8 cellular contexts compared by ENCODE assay signal in genomic region chr2:64766841-64767669, GRCh38.
A peak's percentile ranks its signal among the peaks of the same experiment; 100 is the strongest.
DNase-seq lines count a peak whose midpoint lies in the region; ATAC-seq and TF ChIP-seq lines count a peak whose summit lies in the region.

No MANE protein-coding gene starts in this region.

- no peaks in the 10 kb centered on the region for H3K27me3 ChIP-seq in CD8-positive, alpha-beta memory T cell (ENCODE audit: insufficient read depth, low read length, poor library complexity, severe bottlenecking)
- H3K27me3 ChIP-seq in Panc1 (ENCODE audit: control insufficient read depth, insufficient read depth, low read length) = no peaks in the 10 kb centered on the region; the same call in 1 of the 2 replicates
- H3K27me3 ChIP-seq in duodenal mucosa (ENCODE audit: control insufficient read depth in 1 of 2, insufficient read depth in 2 of 2, low read length in 2 of 2) = no peaks in the 10 kb centered on the region
- no peaks in the 10 kb centered on the region for H3K27me3 ChIP-seq in mucosa of rectum (ENCODE audit: control insufficient read depth in 2 of 2, insufficient read depth in 2 of 2, low read length in 2 of 2)
- no peaks in the 10 kb centered on the region for H3K27me3 ChIP-seq in aorta (ENCODE audit: control insufficient read depth in 1 of 2, insufficient read depth in 2 of 2, low read length in 1 of 2)

- in situ Hi-C loops in Panc1 (cut with HindIII; ENCODE audit: low pct_unique_long_range_greater_than_20kb, low sequenced_read_pairs) = no loop called here

- H3K27ac Mint-ChIP-seq in CD8-positive, alpha-beta memory T cell = peak overlapping the region; percentile 58 to 97 (median 92)

- no peaks in the 10 kb centered on the region for H3K27me3 Mint-ChIP-seq in CD8-positive, alpha-beta memory T cell

- no TSS peak for BruUV-seq in Panc1 (replicated peaks; lab: Mats Ljungman, UMichigan)

- intact Hi-C loops in Panc1 (cut with micrococcal nuclease; ENCODE audit: unreplicated experiment) = no loop called here
- intact Hi-C loops in aorta (cut with DNase I) = loop anchor here (1.0 to 5.0 kb wide), 3 partner anchors 16 to 115 kb away; partner anchors contain the start of gene SERTAD2 (in 2 of the 2)

- H3K9ac ChIP-seq in duodenal mucosa (ENCODE audit: low read depth in 1 of 2, low read length in 2 of 2) (peak overlapping the region; percentile 71 to 77), mucosa of rectum (ENCODE audit: low read depth in 1 of 2, low read length in 2 of 2) (peak overlapping the region; percentile 83 to 93)

- no peak for TF ChIP-seq CTCF in Panc1 (IDR thresholded peaks at IDR 0.05)

- peak overlapping the region; percentile 87 to 95 (median 90) for H3K4me3 Mint-ChIP-seq in CD8-positive, alpha-beta memory T cell

- peak overlapping the region; percentile 74 for H3K4me3 ChIP-seq in CD8-positive, alpha-beta memory T cell (ENCODE audit: low read length)
- peak overlapping the region; percentile 71 to 72 for H3K4me3 ChIP-seq in Panc1 (ENCODE audit: low read depth in 2 of 2, low read length in 2 of 2)
- H3K4me3 ChIP-seq in duodenal mucosa (ENCODE audit: low read depth in 1 of 2, low read length in 2 of 2) = peak overlapping the region; percentile 73 to 93
- H3K4me3 ChIP-seq in mucosa of rectum (ENCODE audit: low read length in 2 of 2) = peak overlapping the region; percentile 78 to 81
- H3K4me3 ChIP-seq in aorta (ENCODE audit: low read length in 2 of 2) = peak overlapping the region; percentile 50 to 95

- 0 to 1% methylated on average over 13 of the region's 13 CpGs for WGBS in aorta, 2 donors

- H3K9me3 ChIP-seq in CD8-positive, alpha-beta memory T cell (ENCODE audit: low read length) = no peaks in the 10 kb centered on the region
- H3K9me3 ChIP-seq in Panc1 (ENCODE audit: control insufficient read depth, insufficient read depth, low read depth, low read length) (no peaks in the 10 kb centered on the region), duodenal mucosa (ENCODE audit: control insufficient read depth in 1 of 2, low read length in 2 of 2) (no peaks in the 10 kb centered on the region), mucosa of rectum (ENCODE audit: control insufficient read depth in 2 of 2, low read length in 2 of 2) (no peaks in the 10 kb centered on the region), aorta (ENCODE audit: control insufficient read depth, low read length) (no peaks in the 10 kb centered on the region)

- peaks cover 0 to 4% (median 0%) of the 10 kb centered on the region in 3 donors for H3K36me3 Mint-ChIP-seq in CD8-positive, alpha-beta memory T cell

- H3K4me1 Mint-ChIP-seq in CD8-positive, alpha-beta memory T cell = peaks cover 16 to 22% (median 21%) of the 10 kb centered on the region in 3 donors

- CTCF ChIA-PET in CD8-positive, alpha-beta memory T cell (lab: Charles Lee) = interaction anchor here (0.6 to 1.7 kb wide), 14 partner anchors 11 to 160 kb away, joined by 3 to 15 read pairs (median 5); partner anchors contain the start of gene SERTAD2
- CTCF ChIA-PET in Panc1 (lab: Charles Lee) = interaction anchor here (0.7 kb wide), 1 partner anchor 24 kb away, joined by 4 read pairs; no protein-coding TSS in a partner anchor

- POLR2A ChIA-PET in CD8-positive, alpha-beta memory T cell (lab: Charles Lee) = interaction anchor here (0.9 to 1.9 kb wide), 11 partner anchors 13 to 243 kb away, joined by 3 to 51 read pairs (median 3); partner anchors contain the start of genes AFTPH and SERTAD2
- POLR2A ChIA-PET in Panc1 (lab: Charles Lee) = interaction anchor here (1.0 to 1.3 kb wide), 2 partner anchors 16 to 25 kb away, joined by 4 to 7 read pairs; no protein-coding TSS in a partner anchor

- no peaks in the 10 kb centered on the region for H3K9me3 Mint-ChIP-seq in CD8-positive, alpha-beta memory T cell

- ATAC-seq in Panc1 (no peak), aorta (ENCODE audit: low FRiP score) (no peak), GM18520 (IDR thresholded peaks at IDR 0.05; ENCODE audit: unreplicated experiment) (no peak)

- DNase-seq in CD8-positive, alpha-beta memory T cell = peak in 2 of 5 donors; percentile 45 to 51
- DNase-seq in H4 (ENCODE audit: low spot score) (peak; percentile 25), Panc1 (ENCODE audit: low read depth, low spot score) (no peak), aorta (no peak)
- DNase-seq in stimulated activated CD4-positive, alpha-beta T cell treated with anti-CD3 and anti-CD28 coated beads, Interleukin-2, amount 100 ng/mL, for 48 hours = no peak

- peaks cover 10% of the 10 kb centered on the region for H3K4me1 ChIP-seq in CD8-positive, alpha-beta memory T cell (ENCODE audit: insufficient read depth, low read length)
- H3K4me1 ChIP-seq in Panc1 (ENCODE audit: control insufficient read depth, insufficient read depth, low read length) (peaks cover 35% of the 10 kb centered on the region), duodenal mucosa (ENCODE audit: control insufficient read depth in 1 of 2, insufficient read depth in 2 of 2, low read length in 2 of 2) (peaks cover 14 to 21% of the 10 kb centered on the region in 2 donors), mucosa of rectum (ENCODE audit: control insufficient read depth in 2 of 2, insufficient read depth in 2 of 2, low read length in 2 of 2) (peaks cover 9 to 23% of the 10 kb centered on the region in 2 donors), aorta (ENCODE audit: control insufficient read depth in 1 of 2, insufficient read depth in 2 of 2, low read length in 2 of 2) (no peaks in the 10 kb centered on the region)

- no peaks in the 10 kb centered on the region for H3K36me3 ChIP-seq in CD8-positive, alpha-beta memory T cell (ENCODE audit: insufficient read depth, low read length)
- H3K36me3 ChIP-seq in Panc1 (ENCODE audit: control insufficient read depth, insufficient read depth, low read length) (no peaks in the 10 kb centered on the region), duodenal mucosa (ENCODE audit: control insufficient read depth in 1 of 2, insufficient read depth in 2 of 2, low read length in 2 of 2) (no peaks in the 10 kb centered on the region), mucosa of rectum (ENCODE audit: control insufficient read depth in 2 of 2, insufficient read depth in 2 of 2, low read length in 2 of 2) (no peaks in the 10 kb centered on the region), aorta (ENCODE audit: control insufficient read depth in 1 of 2, insufficient read depth in 2 of 2, low read length in 1 of 2) (no peaks in the 10 kb centered on the region)

- H3K27ac ChIP-seq in CD8-positive, alpha-beta memory T cell (ENCODE audit: low read depth, low read length) = peak overlapping the region; percentile 71
- H3K27ac ChIP-seq in Panc1 (ENCODE audit: low read length) (peak overlapping the region; percentile 80), duodenal mucosa (ENCODE audit: low read depth, low read length) (peak overlapping the region; percentile 93), mucosa of rectum (ENCODE audit: low read depth in 2 of 2, low read length in 2 of 2) (peak overlapping the region; percentile 93 to 94), aorta (ENCODE audit: low read depth in 1 of 2, low read length in 2 of 2) (peak overlapping the region; percentile 70 to 87)
